In genomic region chr16:17222756-17223411, GRCh38 we compare ENCODE assay signal across 17 cellular contexts.
DNase-seq lines count a peak whose midpoint lies in the region; ATAC-seq, FAIRE-seq and TF ChIP-seq lines count a peak whose summit lies in the region.
"Had no signal": no experiment of that assay in that cellular context is flagged by ENCODE, and none has a peak within 500 bp of the region (broad histone marks: within the 10 kb centered on the region; RNA-seq: fewer than 3 reads in every experiment).

No MANE protein-coding gene starts in this region.

- H3K4me3 Mint-ChIP-seq in progenitor cell of endocrine pancreas (ENCODE audit: low read depth) = no peak overlapping the region
- H3K4me3 Mint-ChIP-seq: activated B cell treated with CpG ODN at 0.5 μM for 24 hours; CD4-positive, alpha-beta memory T cell; stimulated activated naive CD8-positive, alpha-beta T cell treated with anti-CD3 and anti-CD28 coated beads, Interleukin-15, amount 100 ng/mL, for 72 hours had no signal

- H3K4me3 ChIP-seq in HL-60 (replicated peaks; ENCODE audit: insufficient read depth, low read length) (no peak overlapping the region), rectal smooth muscle tissue (ENCODE audit: low read length) (no peak overlapping the region)
- H3K4me3 ChIP-seq: SJCRH30 had no signal

- H3K27ac ChIP-seq in HL-60 (replicated peaks) (peak overlapping the region; percentile 52), rectal smooth muscle tissue (ENCODE audit: low read depth, low read length) (peak overlapping the region; percentile 89)
- H3K27ac ChIP-seq: SJCRH30 had no signal

- intact Hi-C loops in Right ventricle myocardium superior (cut with DNase I) (no loop called here), posterior vena cava (cut with DNase I) (no loop called here)

- H3K27me3 Mint-ChIP-seq in progenitor cell of endocrine pancreas = no peaks in the 10 kb centered on the region
- H3K27me3 Mint-ChIP-seq: activated B cell treated with CpG ODN at 0.5 μM for 24 hours; CD4-positive, alpha-beta memory T cell; stimulated activated naive CD8-positive, alpha-beta T cell treated with anti-CD3 and anti-CD28 coated beads, Interleukin-15, amount 100 ng/mL, for 72 hours had no signal

- H3K4me1 ChIP-seq in rectal smooth muscle tissue (ENCODE audit: control insufficient read depth, insufficient read depth, low read length) = peaks cover 12% of the 10 kb centered on the region

- ATAC-seq in Right ventricle myocardium superior (ENCODE audit: poor library complexity) = peak; percentile 27
- ATAC-seq: stimulated activated naive CD8-positive, alpha-beta T cell treated with anti-CD3 and anti-CD28 coated beads, Interleukin-15, amount 100 ng/mL, for 72 hours had no signal

- H3K9ac ChIP-seq in rectal smooth muscle tissue (ENCODE audit: low read length) = no peak overlapping the region

- DNase-seq in HL-60 (ENCODE audit: low read depth in 1 of 2, low spot score in 1 of 2) (peak; percentile 60 to 74), NCI-H2227 treated with DMSO at 0.1 percent for 48 hours (lab: John Stamatoyannopoulos, UW) (peak; percentile 89), Right ventricle myocardium superior (peak; percentile 45), NCI-H510A treated with DMSO at 0.1 percent for 48 hours (lab: John Stamatoyannopoulos, UW) (no peak), posterior vena cava (ENCODE audit: low spot score) (no peak), D721Med (ENCODE audit: insufficient read length, low spot score) (no peak), progenitor cell of endocrine pancreas (ENCODE audit: low spot score, unreplicated experiment) (no peak)
- DNase-seq: activated B cell treated with CpG ODN at 0.5 μM for 24 hours; CD4-positive, alpha-beta memory T cell; H7; mesenchymal stem cell; NCI-H69; retina; SJCRH30; stimulated activated naive CD8-positive, alpha-beta T cell treated with anti-CD3 and anti-CD28 coated beads, Interleukin-15, amount 100 ng/mL, for 72 hours had no signal

- no peak for FAIRE-seq in D721Med (lab: Jason Lieb, UNC)
- FAIRE-seq: GM18507 had no signal

- H3K27me3 ChIP-seq in HL-60 (ENCODE audit: insufficient read depth, poor library complexity, severe bottlenecking) = no peaks in the 10 kb centered on the region
- no peaks in the 10 kb centered on the region for H3K27me3 ChIP-seq in rectal smooth muscle tissue (ENCODE audit: control insufficient read depth, insufficient read depth, low read length)
- H3K27me3 ChIP-seq: SJCRH30 had no signal

- no peaks in the 10 kb centered on the region for H3K36me3 ChIP-seq in rectal smooth muscle tissue (ENCODE audit: control insufficient read depth, insufficient read depth, low read length)
- H3K36me3 ChIP-seq: SJCRH30 had no signal

- H3K9me3 Mint-ChIP-seq in progenitor cell of endocrine pancreas (ENCODE audit: low read depth) = no peaks in the 10 kb centered on the region
- H3K9me3 Mint-ChIP-seq: activated B cell treated with CpG ODN at 0.5 μM for 24 hours; stimulated activated naive CD8-positive, alpha-beta T cell treated with anti-CD3 and anti-CD28 coated beads, Interleukin-15, amount 100 ng/mL, for 72 hours had no signal

- no peak overlapping the region for H3K27ac Mint-ChIP-seq in progenitor cell of endocrine pancreas
- H3K27ac Mint-ChIP-seq: activated B cell treated with CpG ODN at 0.5 μM for 24 hours had no signal

- H3K36me3 Mint-ChIP-seq in progenitor cell of endocrine pancreas (ENCODE audit: insufficient read depth) = no peaks in the 10 kb centered on the region

- H3K4me1 Mint-ChIP-seq in progenitor cell of endocrine pancreas (ENCODE audit: low read depth) = peaks cover 4% of the 10 kb centered on the region

- TF ChIP-seq CTCF in HL-60 (IDR thresholded peaks at IDR 0.05; ENCODE audit: insufficient read depth, low read length) = no peak
- no peak for TF ChIP-seq CTCF in D721Med (IDR thresholded peaks at IDR 0.05; ENCODE audit: insufficient read depth, missing control alignments)
- no peak for TF ChIP-seq CTCF in progenitor cell of endocrine pancreas (IDR thresholded peaks at IDR 0.05; ENCODE audit: unreplicated experiment)

Comparison
In these comparisons a context has a peak if more than half of its experiments do, and no peak if none do; other contexts are left out.
1. DNase-seq: peak in HL-60 (2 of 2), NCI-H2227 treated with DMSO at 0.1 percent for 48 hours (single experiment) and Right ventricle myocardium superior (single experiment); none in NCI-H510A treated with DMSO at 0.1 percent for 48 hours (single experiment), posterior vena cava (single experiment), D721Med (single experiment) and progenitor cell of endocrine pancreas (single experiment).